In the genomic region with DNA sequence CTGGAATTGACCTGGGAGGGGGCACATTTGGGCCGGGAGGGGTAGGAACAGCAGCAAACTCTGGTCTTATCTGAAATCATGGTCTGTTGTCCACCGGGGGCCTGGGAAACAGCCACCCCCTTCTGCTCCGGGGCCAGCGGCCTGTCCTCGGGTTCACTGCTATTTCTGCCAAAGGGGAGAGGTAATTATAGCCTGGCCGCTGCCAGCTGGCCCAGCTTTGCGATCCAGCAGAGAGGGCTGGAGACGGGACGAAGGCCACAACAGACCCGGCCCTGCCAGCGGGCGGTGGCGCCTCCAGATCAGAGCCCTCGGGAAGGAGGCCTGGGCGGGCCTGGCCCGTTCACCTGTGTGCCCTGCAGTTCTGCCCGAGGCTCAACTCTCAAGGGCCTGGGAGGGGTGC, we compare ENCODE assay signal across 23 cellular contexts. TPM values are rescaled to one million over a fixed set of nuclear protein-coding genes. Genes with fewer than 3 reads are reported as not detected.
DNase-seq lines count a peak whose midpoint lies in the region; ATAC-seq and TF ChIP-seq lines count a peak whose summit lies in the region.
"Had no signal": no experiment of that assay in that cellular context is flagged by ENCODE, and none has a peak within 500 bp of the region (broad histone marks: within the 10 kb centered on the region; RNA-seq: fewer than 3 reads in every experiment).

A gene (plus strand): TSS at position 258 of the 400 bp plus-strand sequence. CDS start 6,667 bp downstream, outside the sequence.

- H3K79me1 ChIP-seq in trophoblast cell (ENCODE audit: low read length): no peaks in the 10 kb centered on the region

- no peaks in the 10 kb centered on the region for H3K9me3 ChIP-seq in adipocyte (ENCODE audit: control insufficient read depth, low read length)
- no peaks in the 10 kb centered on the region for H3K9me3 ChIP-seq in right atrium auricular region
- H3K9me3 ChIP-seq in trophoblast cell (ENCODE audit: insufficient read depth, low read depth, low read length): peaks cover 7% of the 10 kb centered on the region
- H3K9me3 ChIP-seq: Caco-2, neutrophil had no signal

- H3K14ac ChIP-seq in trophoblast cell (ENCODE audit: low read length): no peak within 1 kb of the TSS

- H3K79me2 ChIP-seq in trophoblast cell (ENCODE audit: control insufficient read depth, insufficient read depth, low read length, poor library complexity): no peaks in the 10 kb centered on the region

- H3K18ac ChIP-seq in trophoblast cell (ENCODE audit: low read length): no peak within 1 kb of the TSS

- no peak within 1 kb of the TSS for H3K4me2 ChIP-seq in trophoblast cell (ENCODE audit: low read length)

- no peak within 1 kb of the TSS for H3K4ac ChIP-seq in trophoblast cell (ENCODE audit: low read depth, low read length)

- no peak within 1 kb of the TSS for H3K23ac ChIP-seq in trophoblast cell (ENCODE audit: low read length)

- peak within 1 kb of the TSS; percentile 12 for H4K91ac ChIP-seq in trophoblast cell (ENCODE audit: low read depth, low read length)

- peaks cover 63% of the 10 kb centered on the region for H3K4me1 ChIP-seq in adipocyte (ENCODE audit: control insufficient read depth, insufficient read depth, low read length)
- peaks cover 0 to 69% of the 10 kb centered on the region in 2 donors for H3K4me1 ChIP-seq in right atrium auricular region
- peaks cover 13 to 30% of the 10 kb centered on the region in 2 experiments for H3K4me1 ChIP-seq in trophoblast cell (ENCODE audit: control insufficient read depth in 1 of 2, insufficient read depth in 2 of 2, low read length in 2 of 2)

- no peak for DNase-seq in adipocyte (ENCODE audit: low read depth)
- no peak for DNase-seq in right atrium auricular region (ENCODE audit: low spot score)
- no peak for DNase-seq in trophoblast cell
- no peak for DNase-seq in activated T-cell treated with anti-CD3 and anti-CD28 coated beads, Interleukin-2, amount 50 U/mL, for 1 hour
- DNase-seq in kidney tubule cell (ENCODE audit: low spot score): no peak
- no peak for DNase-seq in stimulated activated CD4-positive, alpha-beta T cell treated with anti-CD3 and anti-CD28 coated beads, Interleukin-15, amount 100 ng/mL, for 24 hours
- DNase-seq: activated CD4-positive, alpha-beta T cell treated with anti-CD3 and anti-CD28 coated beads for 36 hours; activated naive CD8-positive, alpha-beta T cell treated with anti-CD3 and anti-CD28 coated beads, Interleukin-2, amount 50 U/mL, for 24 hours; Caco-2; central memory CD4-positive, alpha-beta T cell; effector memory CD4-positive, alpha-beta T cell; mesendoderm; NCI-H748 treated with DMSO at 0.1 percent for 48 hours; stimulated activated CD4-positive, alpha-beta T cell treated with anti-CD3 and anti-CD28 coated beads, Interleukin-2, amount 100 ng/mL, for 24 hours; T1000 had no signal

- H3K9ac ChIP-seq in adipocyte (ENCODE audit: low read length) (peak within 1 kb of the TSS; percentile 90), trophoblast cell (ENCODE audit: low read length) (no peak within 1 kb of the TSS)

- TF ChIP-seq RAD21 in Ishikawa (IDR thresholded peaks at IDR 0.05; ENCODE audit: low read depth): no peak

- peak; percentile 67 for TF ChIP-seq EP300 in Ishikawa (IDR thresholded peaks at IDR 0.05; ENCODE audit: borderline replicate concordance)

- H2BK5ac ChIP-seq in trophoblast cell (ENCODE audit: low read depth, low read length, poor library complexity): no peak within 1 kb of the TSS

- H3K4me3 ChIP-seq in adipocyte (ENCODE audit: low read length): peak within 1 kb of the TSS; percentile 79
- peak within 1 kb of the TSS; percentile 43 to 54 for H3K4me3 ChIP-seq in right atrium auricular region
- no peak within 1 kb of the TSS for H3K4me3 ChIP-seq in trophoblast cell (ENCODE audit: low read depth, low read length)
- H3K4me3 ChIP-seq: SK-N-MC had no signal

- no CpG with 5 or more reads among the region's 17 CpGs for WGBS in trophoblast cell (ENCODE audit: extremely low coverage, insufficient coverage, insufficient read length)

- no peak within 1 kb of the TSS for H2BK120ac ChIP-seq in trophoblast cell (ENCODE audit: insufficient read depth, low read length, poor library complexity)

- no peak within 1 kb of the TSS for H2AFZ ChIP-seq in trophoblast cell (ENCODE audit: insufficient read depth, low read length, poor library complexity)

- no peak for TF ChIP-seq CTCF in right atrium auricular region (IDR thresholded peaks at IDR 0.05)

- H3K27me3 ChIP-seq in adipocyte (replicated peaks; ENCODE audit: control insufficient read depth, insufficient read depth, low read length) (peaks cover 28% of the 10 kb centered on the region), right atrium auricular region (no peaks in the 10 kb centered on the region), trophoblast cell (ENCODE audit: insufficient read depth, low read length) (no peaks in the 10 kb centered on the region)

- H3K36me3 ChIP-seq in adipocyte (ENCODE audit: control insufficient read depth, insufficient read depth, low read length, severe bottlenecking) (peaks cover 6% of the 10 kb centered on the region), right atrium auricular region (no peaks in the 10 kb centered on the region), trophoblast cell (ENCODE audit: control insufficient read depth in 1 of 2, insufficient read depth in 2 of 2, low read length in 2 of 2) (no peaks in the 10 kb centered on the region)
- H3K36me3 ChIP-seq: neutrophil had no signal

- no peak within 1 kb of the TSS for H2AK5ac ChIP-seq in trophoblast cell (ENCODE audit: low read length)

- no peak within 1 kb of the TSS for H4K8ac ChIP-seq in trophoblast cell (ENCODE audit: low read depth, low read length)

- ATAC-seq in GM21515 (IDR thresholded peaks at IDR 0.05; ENCODE audit: unreplicated experiment): no peak
- ATAC-seq: activated CD4-positive, alpha-beta T cell treated with anti-CD3 and anti-CD28 coated beads for 36 hours; activated naive CD8-positive, alpha-beta T cell treated with anti-CD3 and anti-CD28 coated beads, Interleukin-2, amount 50 U/mL, for 24 hours; sciatic nerve had no signal

- H2BK12ac ChIP-seq in trophoblast cell (ENCODE audit: low read length): no peak within 1 kb of the TSS

- H3K27ac ChIP-seq in right atrium auricular region (peak within 1 kb of the TSS; percentile 89 to 97), trophoblast cell (ENCODE audit: low read depth, low read length) (no peak within 1 kb of the TSS)
- H3K27ac ChIP-seq: neutrophil, SK-N-MC had no signal

- H4K12ac ChIP-seq in trophoblast cell (ENCODE audit: low read depth, low read length): no peak within 1 kb of the TSS

TF ChIP-seq in Ishikawa, 13 proteins besides CTCF, POLR2A, EP300 and RAD21:
- TF ChIP-seq, protein P1, sequence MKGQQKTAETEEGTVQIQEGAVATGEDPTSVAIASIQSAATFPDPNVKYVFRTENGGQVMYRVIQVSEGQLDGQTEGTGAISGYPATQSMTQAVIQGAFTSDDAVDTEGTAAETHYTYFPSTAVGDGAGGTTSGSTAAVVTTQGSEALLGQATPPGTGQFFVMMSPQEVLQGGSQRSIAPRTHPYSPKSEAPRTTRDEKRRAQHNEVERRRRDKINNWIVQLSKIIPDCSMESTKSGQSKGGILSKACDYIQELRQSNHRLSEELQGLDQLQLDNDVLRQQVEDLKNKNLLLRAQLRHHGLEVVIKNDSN (IDR thresholded peaks at IDR 0.05): no peak
- TF ChIP-seq ZBTB7A (IDR thresholded peaks at IDR 0.05; ENCODE audit: low read depth) (no peak), FOXM1 (IDR thresholded peaks at IDR 0.05; ENCODE audit: borderline replicate concordance, low read depth) (0 out of 2 replicates have a peak, but pooled peaks have one; percentile 10), TCF12 (IDR thresholded peaks at IDR 0.05; ENCODE audit: low read depth) (peak; percentile 83; the same call in 1 of the 2 replicates), EGR1 (IDR thresholded peaks at IDR 0.05) (no peak), CREB1 (IDR thresholded peaks at IDR 0.05; ENCODE audit: low read depth) (no peak), CEBPB (IDR thresholded peaks at IDR 0.05) (no peak), YY1 (IDR thresholded peaks at IDR 0.05; ENCODE audit: low read depth) (no peak), TEAD4 (IDR thresholded peaks at IDR 0.05) (peak; percentile 53; the same call in 1 of the 2 replicates), NFIC (IDR thresholded peaks at IDR 0.05) (peak; percentile 96), TAF1 (IDR thresholded peaks at IDR 0.05; ENCODE audit: low read depth) (no peak)
- TF ChIP-seq, protein P2, sequence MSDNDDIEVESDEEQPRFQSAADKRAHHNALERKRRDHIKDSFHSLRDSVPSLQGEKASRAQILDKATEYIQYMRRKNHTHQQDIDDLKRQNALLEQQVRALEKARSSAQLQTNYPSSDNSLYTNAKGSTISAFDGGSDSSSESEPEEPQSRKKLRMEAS (IDR thresholded peaks at IDR 0.05): peak; percentile 31
- TF ChIP-seq, protein P3, sequence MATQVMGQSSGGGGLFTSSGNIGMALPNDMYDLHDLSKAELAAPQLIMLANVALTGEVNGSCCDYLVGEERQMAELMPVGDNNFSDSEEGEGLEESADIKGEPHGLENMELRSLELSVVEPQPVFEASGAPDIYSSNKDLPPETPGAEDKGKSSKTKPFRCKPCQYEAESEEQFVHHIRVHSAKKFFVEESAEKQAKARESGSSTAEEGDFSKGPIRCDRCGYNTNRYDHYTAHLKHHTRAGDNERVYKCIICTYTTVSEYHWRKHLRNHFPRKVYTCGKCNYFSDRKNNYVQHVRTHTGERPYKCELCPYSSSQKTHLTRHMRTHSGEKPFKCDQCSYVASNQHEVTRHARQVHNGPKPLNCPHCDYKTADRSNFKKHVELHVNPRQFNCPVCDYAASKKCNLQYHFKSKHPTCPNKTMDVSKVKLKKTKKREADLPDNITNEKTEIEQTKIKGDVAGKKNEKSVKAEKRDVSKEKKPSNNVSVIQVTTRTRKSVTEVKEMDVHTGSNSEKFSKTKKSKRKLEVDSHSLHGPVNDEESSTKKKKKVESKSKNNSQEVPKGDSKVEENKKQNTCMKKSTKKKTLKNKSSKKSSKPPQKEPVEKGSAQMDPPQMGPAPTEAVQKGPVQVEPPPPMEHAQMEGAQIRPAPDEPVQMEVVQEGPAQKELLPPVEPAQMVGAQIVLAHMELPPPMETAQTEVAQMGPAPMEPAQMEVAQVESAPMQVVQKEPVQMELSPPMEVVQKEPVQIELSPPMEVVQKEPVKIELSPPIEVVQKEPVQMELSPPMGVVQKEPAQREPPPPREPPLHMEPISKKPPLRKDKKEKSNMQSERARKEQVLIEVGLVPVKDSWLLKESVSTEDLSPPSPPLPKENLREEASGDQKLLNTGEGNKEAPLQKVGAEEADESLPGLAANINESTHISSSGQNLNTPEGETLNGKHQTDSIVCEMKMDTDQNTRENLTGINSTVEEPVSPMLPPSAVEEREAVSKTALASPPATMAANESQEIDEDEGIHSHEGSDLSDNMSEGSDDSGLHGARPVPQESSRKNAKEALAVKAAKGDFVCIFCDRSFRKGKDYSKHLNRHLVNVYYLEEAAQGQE (IDR thresholded peaks at IDR 0.05; ENCODE audit: low read depth): no peak

RNA-seq across cellular contexts. Expression of the gene that starts here (rescaled TPM):
- total RNA-seq in right atrium auricular region: 100 to 1,000 TPM in 1 of 2 donors, 10 to 100 TPM in 1; 59.5 to 135 TPM
- not detected in 2 replicates for polyA plus RNA-seq in trophoblast cell (2013)
- total RNA-seq: activated CD4-positive, alpha-beta T cell treated with anti-CD3 and anti-CD28 coated beads for 36 hours; activated T-helper 2 cell treated with anti-CD3 and anti-CD28 coated beads, Interferon-gamma antibody, Interleukin-2, Interleukin-4, amounts not matched to agents 10 μg/mL and 5 μg/mL and 100 μg/mL, durations not matched to agents 14 hours and 24 hours and 36 hours; Caco-2; H4 had no signal
- polyA plus RNA-seq: IgD-negative memory B cell had no signal
